In the genomic region with DNA sequence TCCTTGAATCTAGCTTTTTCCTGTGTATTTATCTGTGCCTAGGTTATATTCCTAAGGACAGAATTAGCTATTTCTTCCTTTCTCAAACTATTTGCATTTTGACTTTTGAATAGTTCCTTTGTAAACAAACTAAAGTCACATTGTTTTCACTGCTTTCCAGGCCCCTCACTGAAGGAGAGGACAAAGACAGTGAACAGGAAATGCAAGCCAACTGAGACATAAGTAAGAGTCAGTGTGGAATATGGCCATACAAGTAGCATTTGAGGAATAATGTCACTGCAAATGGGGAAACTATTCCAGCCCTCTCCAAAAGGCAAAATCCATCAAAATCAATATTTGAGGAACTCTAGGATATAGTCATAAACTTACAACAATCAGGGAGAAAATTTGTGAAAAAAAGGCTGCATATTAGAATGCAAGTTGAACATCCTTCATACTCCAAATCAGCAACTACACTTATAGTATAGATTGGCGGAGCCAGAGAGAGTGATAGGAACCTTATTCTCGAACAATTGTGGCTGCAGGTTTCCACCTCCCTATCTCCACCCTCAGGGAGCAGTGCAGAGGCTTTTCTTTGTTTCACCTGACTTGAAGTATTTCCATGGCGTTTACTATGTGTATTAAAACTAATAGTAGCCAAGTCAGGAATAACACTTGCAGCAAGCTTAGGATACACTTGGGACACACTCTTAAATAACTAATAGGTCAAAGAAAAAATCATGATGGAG, we compare ENCODE assay signal across 24 cellular contexts.
"Had no signal": no experiment of that assay in that cellular context is flagged by ENCODE, and none has a peak within 500 bp of the region (broad histone marks: within the 10 kb centered on the region; RNA-seq: fewer than 3 reads in every experiment).

No MANE protein-coding gene starts in this region.

- H3K27ac Mint-ChIP-seq: activated CD4-positive, alpha-beta memory T cell treated with anti-CD3 and anti-CD28 coated beads for 36 hours; activated T-cell treated with anti-CD3 and anti-CD28 coated beads, Interleukin-2, amount 50 U/mL, for 24 hours; memory B cell; natural killer cell; progenitor cell of endocrine pancreas; T-cell had no signal

- H3K9me3 ChIP-seq: neutrophil, right lobe of liver, thoracic aorta, uterus had no signal

- H3K4me3 ChIP-seq: esophagus muscularis mucosa, right lobe of liver, skin epidermis, thoracic aorta, uterus had no signal

- H3K4me1 Mint-ChIP-seq: memory B cell, natural killer cell, T-cell had no signal

- H3K27me3 ChIP-seq: esophagus muscularis mucosa, foreskin keratinocyte, neutrophil, right lobe of liver, uterus had no signal

- DNase-seq: activated CD4-positive, alpha-beta memory T cell treated with anti-CD3 and anti-CD28 coated beads for 36 hours; activated CD4-positive, alpha-beta T cell treated with anti-CD3 and anti-CD28 coated beads for 4 hours; activated CD8-positive, alpha-beta memory T cell treated with anti-CD3 and anti-CD28 coated beads, Interleukin-2, amount 50 U/mL, for 4 hours; activated gamma-delta T cell treated with Interleukin-2 at 50 U/mL for 16 hours; activated naive CD4-positive, alpha-beta T cell treated with anti-CD3 and anti-CD28 coated beads, Interleukin-2, amount 50 U/mL, for 16 hours; activated T-cell treated with anti-CD3 and anti-CD28 coated beads, Interleukin-2, amount 50 U/mL, for 24 hours; amygdala; caudate nucleus; cortex of kidney; foreskin keratinocyte; natural killer cell; right lobe of liver; stimulated activated CD4-positive, alpha-beta T cell treated with anti-CD3 and anti-CD28 coated beads, Interleukin-12 subunit alpha, Interleukin-12 subunit beta, amount 100 ng/mL, for 4 hours; stimulated activated CD4-positive, alpha-beta T cell treated with anti-CD3 and anti-CD28 coated beads, Interleukin-4, amount 100 ng/mL, for 1 hour; stimulated activated naive CD8-positive, alpha-beta T cell treated with anti-CD3 and anti-CD28 coated beads, Interleukin-15, Interleukin-2, amounts not matched to agents 100 U/mL and 50 U/mL, for 24 hours; T-cell; trophoblast cell; uterus had no signal

- H3K36me3 ChIP-seq: esophagus muscularis mucosa, neutrophil, right lobe of liver, thoracic aorta, uterus had no signal

- H3K4me3 Mint-ChIP-seq: activated CD4-positive, alpha-beta memory T cell treated with anti-CD3 and anti-CD28 coated beads for 36 hours; activated T-cell treated with anti-CD3 and anti-CD28 coated beads, Interleukin-2, amount 50 U/mL, for 24 hours; memory B cell; natural killer cell; T-cell had no signal

- H3K27me3 Mint-ChIP-seq: activated CD4-positive, alpha-beta memory T cell treated with anti-CD3 and anti-CD28 coated beads for 36 hours; activated T-cell treated with anti-CD3 and anti-CD28 coated beads, Interleukin-2, amount 50 U/mL, for 24 hours; memory B cell; progenitor cell of endocrine pancreas; T-cell had no signal

- H3K4me1 ChIP-seq: esophagus muscularis mucosa, foreskin keratinocyte, right lobe of liver, uterus had no signal

- H3K36me3 Mint-ChIP-seq: activated CD4-positive, alpha-beta memory T cell treated with anti-CD3 and anti-CD28 coated beads for 36 hours; memory B cell; T-cell had no signal

- H3K27ac ChIP-seq: esophagus muscularis mucosa, foreskin keratinocyte, neutrophil, right lobe of liver, skin epidermis, thoracic aorta, uterus had no signal

- H3K9me3 Mint-ChIP-seq: memory B cell had no signal
